Comparison of ENCODE assay signal across 13 cellular contexts in the genomic region with DNA sequence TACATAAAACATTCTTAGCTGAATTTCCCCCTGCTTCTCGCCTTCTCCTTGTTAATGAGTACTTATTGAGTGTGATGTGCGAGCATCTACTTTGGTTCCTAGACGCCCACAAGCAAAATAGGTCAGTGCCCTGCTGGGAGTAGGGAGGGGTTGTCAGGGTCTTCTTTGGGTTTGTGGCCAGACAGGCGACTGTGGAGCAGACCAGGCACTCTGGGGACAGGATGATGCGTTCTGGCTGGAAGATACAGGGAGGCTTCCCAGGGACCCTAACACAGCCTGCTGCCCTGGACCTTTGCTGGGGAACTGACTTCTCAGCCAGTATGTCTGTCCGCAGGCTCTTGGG.
A peak's percentile ranks its signal among the peaks of the same experiment; 100 is the strongest.
DNase-seq lines count a peak whose midpoint lies in the region; ATAC-seq and TF ChIP-seq lines count a peak whose summit lies in the region.
"Had no signal": no experiment of that assay in that cellular context is flagged by ENCODE, and none has a peak within 500 bp of the region (broad histone marks: within the 10 kb centered on the region; RNA-seq: fewer than 3 reads in every experiment).

No MANE protein-coding gene starts in this region.

- H3K4me1 ChIP-seq in left ventricle myocardium inferior (peaks cover 53% of the 10 kb centered on the region), vagina (peaks cover 14% of the 10 kb centered on the region)
- H3K4me1 ChIP-seq: breast epithelium had no signal

- no peaks in the 10 kb centered on the region for H3K27me3 ChIP-seq in left ventricle myocardium inferior (ENCODE audit: low read depth)
- H3K27me3 ChIP-seq in vagina, result no peaks in the 10 kb centered on the region
- H3K27me3 ChIP-seq: breast epithelium had no signal

- intact Hi-C loops in left ventricle myocardium inferior (cut with micrococcal nuclease) (no loop called here), cardiac septum (cut with DNase I) (no loop called here), vagina (cut with DNase I) (no loop called here)

- H3K36me3 ChIP-seq in left ventricle myocardium inferior, result no peaks in the 10 kb centered on the region
- H3K36me3 ChIP-seq in vagina, result no peaks in the 10 kb centered on the region
- H3K36me3 ChIP-seq: breast epithelium had no signal

- H3K9me3 ChIP-seq in left ventricle myocardium inferior (replicated peaks) (no peaks in the 10 kb centered on the region), vagina (no peaks in the 10 kb centered on the region)
- H3K9me3 ChIP-seq: breast epithelium had no signal

- peaks cover 21 to 27% of the 10 kb centered on the region in 2 donors for H3K4me1 Mint-ChIP-seq in natural killer cell treated with Interleukin-12 subunit alpha and Interleukin-12 subunit beta and Interleukin-15 and Interleukin-18, amount 100 ng/mL, for 72 hours (ENCODE audit: low read depth in 2 of 2)
- H3K4me1 Mint-ChIP-seq in type B pancreatic cell (ENCODE audit: unreplicated experiment), result peaks cover 28% of the 10 kb centered on the region

- H3K4me3 ChIP-seq in left ventricle myocardium inferior, result peak overlapping the region; percentile 52
- no peak overlapping the region for H3K4me3 ChIP-seq in vagina

- no peak for TF ChIP-seq CTCF in left ventricle myocardium inferior (IDR thresholded peaks at IDR 0.05; ENCODE audit: borderline replicate concordance)
- no peak for TF ChIP-seq CTCF in type B pancreatic cell (conservative IDR thresholded peaks at IDR 0.05)
- TF ChIP-seq CTCF in vagina (IDR thresholded peaks at IDR 0.05), result no peak

- DNase-seq in left ventricle myocardium inferior (no peak), cardiac septum (ENCODE audit: low spot score) (no peak), type B pancreatic cell (ENCODE audit: extremely low spot score, unreplicated experiment) (no peak), vagina (ENCODE audit: extremely low spot score in 2 of 2) (no peak), NCI-H2029 (lab: John Stamatoyannopoulos, UW) (no peak), NCI-H1694 (lab: John Stamatoyannopoulos, UW) (no peak)
- DNase-seq in natural killer cell treated with Interleukin-12 subunit alpha and Interleukin-12 subunit beta and Interleukin-15 and Interleukin-18, amount 100 ng/mL, for 72 hours (ENCODE audit: low spot score), result no peak
- DNase-seq: activated gamma-delta T cell treated with Interleukin-2 at 50 U/mL for 16 hours; GDM1; stimulated activated CD4-positive, alpha-beta T cell treated with anti-CD3 and anti-CD28 coated beads, Interleukin-4, amount 100 ng/mL, for 1 hour had no signal

- no peak for ATAC-seq in natural killer cell treated with Interleukin-12 subunit alpha and Interleukin-12 subunit beta and Interleukin-15 and Interleukin-18, amount 100 ng/mL, for 72 hours

- no peaks in the 10 kb centered on the region for H3K9me3 Mint-ChIP-seq in natural killer cell treated with Interleukin-12 subunit alpha and Interleukin-12 subunit beta and Interleukin-15 and Interleukin-18, amount 100 ng/mL, for 72 hours
- no peaks in the 10 kb centered on the region for H3K9me3 Mint-ChIP-seq in type B pancreatic cell

- no peak for TF ChIP-seq POLR2A in vagina (IDR thresholded peaks at IDR 0.05)

- peaks cover 0 to 3% of the 10 kb centered on the region in 2 donors for H3K27me3 Mint-ChIP-seq in natural killer cell treated with Interleukin-12 subunit alpha and Interleukin-12 subunit beta and Interleukin-15 and Interleukin-18, amount 100 ng/mL, for 72 hours
- H3K27me3 Mint-ChIP-seq in type B pancreatic cell, result no peaks in the 10 kb centered on the region

- H3K36me3 Mint-ChIP-seq in natural killer cell treated with Interleukin-12 subunit alpha and Interleukin-12 subunit beta and Interleukin-15 and Interleukin-18, amount 100 ng/mL, for 72 hours, result no peaks in the 10 kb centered on the region
- peaks cover 8% of the 10 kb centered on the region for H3K36me3 Mint-ChIP-seq in type B pancreatic cell

- peak overlapping the region; percentile 20 for H3K4me3 Mint-ChIP-seq in natural killer cell treated with Interleukin-12 subunit alpha and Interleukin-12 subunit beta and Interleukin-15 and Interleukin-18, amount 100 ng/mL, for 72 hours
- no peak overlapping the region for H3K4me3 Mint-ChIP-seq in type B pancreatic cell

- H3K27ac ChIP-seq in left ventricle myocardium inferior (replicated peaks), result peak overlapping the region; percentile 75
- H3K27ac ChIP-seq in cingulate gyrus (ENCODE audit: low read depth, low read length), result peak overlapping the region; percentile 72
- no peak overlapping the region for H3K27ac ChIP-seq in vagina
- H3K27ac ChIP-seq: breast epithelium, VCaP had no signal

- H3K27ac Mint-ChIP-seq in natural killer cell treated with Interleukin-12 subunit alpha and Interleukin-12 subunit beta and Interleukin-15 and Interleukin-18, amount 100 ng/mL, for 72 hours, result no peak overlapping the region
- H3K27ac Mint-ChIP-seq in type B pancreatic cell, result peak overlapping the region; percentile 55
